In the genomic region with DNA sequence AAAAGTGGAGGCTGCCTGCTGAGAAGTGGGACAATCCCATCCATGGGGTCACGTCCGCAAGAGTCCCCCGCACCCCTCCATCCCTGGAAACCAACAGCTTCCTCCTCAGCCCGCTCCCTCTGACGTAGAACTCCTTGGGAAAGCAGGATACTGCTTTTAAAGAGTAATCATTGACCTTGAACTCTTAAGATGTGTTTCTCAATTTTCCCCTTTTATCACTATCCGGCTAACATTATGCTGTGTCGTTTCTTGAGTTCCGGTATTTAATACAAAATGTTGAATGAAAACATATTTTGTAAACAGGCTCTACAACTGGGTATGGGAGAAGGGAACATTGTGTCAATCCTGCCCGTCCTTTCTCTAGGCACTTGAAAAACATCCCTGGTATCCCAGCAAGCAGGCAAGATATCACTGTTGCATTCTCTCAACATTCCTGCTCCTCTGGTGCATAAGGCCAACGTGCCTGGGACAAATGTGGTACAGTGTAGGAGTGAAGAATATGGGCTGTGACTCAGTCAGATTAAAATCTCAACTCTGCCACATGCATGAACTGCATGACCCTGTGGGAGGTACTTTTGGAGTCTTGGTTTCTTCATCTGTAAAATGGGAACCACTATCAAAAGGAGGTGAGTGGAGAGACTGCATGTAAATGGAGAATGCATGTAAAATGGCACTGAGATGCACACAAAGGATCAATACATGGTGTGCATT, we compare ENCODE assay signal across 1 cellular context.
TF ChIP-seq lines count a peak whose summit lies in the region.

No MANE protein-coding gene starts in this region.

TF ChIP-seq in K562, 482 proteins besides CTCF, POLR2A, EP300 and RAD21 (continues in another document):
- TF ChIP-seq ZNF184 (CRISPR knock-in tag; IDR thresholded peaks at IDR 0.05) = no peak
- 0 out of 2 replicates have a peak, but pooled peaks have one; percentile 45 for TF ChIP-seq HDAC2 (IDR thresholded peaks at IDR 0.05)
- TF ChIP-seq, protein P1, sequence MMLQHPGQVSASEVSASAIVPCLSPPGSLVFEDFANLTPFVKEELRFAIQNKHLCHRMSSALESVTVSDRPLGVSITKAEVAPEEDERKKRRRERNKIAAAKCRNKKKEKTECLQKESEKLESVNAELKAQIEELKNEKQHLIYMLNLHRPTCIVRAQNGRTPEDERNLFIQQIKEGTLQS (IDR thresholded peaks at IDR 0.05) = peak; percentile 44; the same call in 1 of the 2 replicates
- TF ChIP-seq, protein P1 (CRISPR knock-in tag; conservative IDR thresholded peaks at IDR 0.05) = no peak
- TF ChIP-seq CREB3L1 (IDR thresholded peaks at IDR 0.05; ENCODE audit: borderline replicate concordance, low read depth) = no peak
- TF ChIP-seq FOS (IDR thresholded peaks at IDR 0.05; ENCODE audit: extremely low read depth, insufficient read length) = peak; percentile 23
- TF ChIP-seq, protein P2, sequence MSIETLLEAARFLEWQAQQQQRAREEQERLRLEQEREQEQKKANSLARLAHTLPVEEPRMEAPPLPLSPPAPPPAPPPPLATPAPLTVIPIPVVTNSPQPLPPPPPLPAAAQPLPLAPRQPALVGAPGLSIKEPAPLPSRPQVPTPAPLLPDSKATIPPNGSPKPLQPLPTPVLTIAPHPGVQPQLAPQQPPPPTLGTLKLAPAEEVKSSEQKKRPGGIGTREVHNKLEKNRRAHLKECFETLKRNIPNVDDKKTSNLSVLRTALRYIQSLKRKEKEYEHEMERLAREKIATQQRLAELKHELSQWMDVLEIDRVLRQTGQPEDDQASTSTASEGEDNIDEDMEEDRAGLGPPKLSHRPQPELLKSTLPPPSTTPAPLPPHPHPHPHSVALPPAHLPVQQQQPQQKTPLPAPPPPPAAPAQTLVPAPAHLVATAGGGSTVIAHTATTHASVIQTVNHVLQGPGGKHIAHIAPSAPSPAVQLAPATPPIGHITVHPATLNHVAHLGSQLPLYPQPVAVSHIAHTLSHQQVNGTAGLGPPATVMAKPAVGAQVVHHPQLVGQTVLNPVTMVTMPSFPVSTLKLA (conservative IDR thresholded peaks at IDR 0.05) = peak in 1 of 2 experiments; percentile 52; a peak in 2 of 4 replicates
- no peak for TF ChIP-seq ZNF165 (CRISPR knock-in tag; IDR thresholded peaks at IDR 0.05; ENCODE audit: borderline replicate concordance)
- TF ChIP-seq DPF2 (IDR thresholded peaks at IDR 0.05) = peak; percentile 36; the same call in 1 of the 2 replicates
- peak; percentile 34; the same call in 1 of the 2 replicates for TF ChIP-seq EGR1 (conservative IDR thresholded peaks at IDR 0.05)
- TF ChIP-seq BCOR (IDR thresholded peaks at IDR 0.05) = peak; percentile 72
- no peak for TF ChIP-seq SNIP1 (IDR thresholded peaks at IDR 0.05; ENCODE audit: low read depth)
- peak; percentile 36; the same call in 1 of the 2 replicates for TF ChIP-seq CREM (IDR thresholded peaks at IDR 0.05; ENCODE audit: low read depth)
- peak; percentile 32; the same call in 1 of the 2 replicates for TF ChIP-seq BHLHE40 (IDR thresholded peaks at IDR 0.05; ENCODE audit: low read length)
- no peak for TF ChIP-seq HSF4 (CRISPR knock-in tag; IDR thresholded peaks at IDR 0.05; ENCODE audit: borderline replicate concordance)
- TF ChIP-seq CBX3 (IDR thresholded peaks at IDR 0.05; ENCODE audit: borderline replicate concordance in 1 of 2, low read length in 2 of 2) = peak in 1 of 2 experiments; percentile 31; a peak in 1 of 3 replicates
- no peak for TF ChIP-seq HLTF (IDR thresholded peaks at IDR 0.05)
- TF ChIP-seq ZNF140 (CRISPR knock-in tag; IDR thresholded peaks at IDR 0.05) = no peak
- TF ChIP-seq SMARCA5 (IDR thresholded peaks at IDR 0.05) = peak; percentile 71; the same call in 1 of the 2 replicates
- no peak for TF ChIP-seq WHSC1 (IDR thresholded peaks at IDR 0.05; ENCODE audit: low read length)
- TF ChIP-seq FOSL1 (tag; conservative IDR thresholded peaks at IDR 0.05) = peak; percentile 93
- no peak for TF ChIP-seq FOXA3 (CRISPR knock-in tag; conservative IDR thresholded peaks at IDR 0.05 in 1 of 2, IDR thresholded peaks at IDR 0.05 in 1 of 2)
- no peak for TF ChIP-seq HIVEP1 (CRISPR knock-in tag; IDR thresholded peaks at IDR 0.05)
- no peak for TF ChIP-seq HOXB6 (CRISPR knock-in tag; IDR thresholded peaks at IDR 0.05; ENCODE audit: borderline replicate concordance)
- TF ChIP-seq, protein P3, sequence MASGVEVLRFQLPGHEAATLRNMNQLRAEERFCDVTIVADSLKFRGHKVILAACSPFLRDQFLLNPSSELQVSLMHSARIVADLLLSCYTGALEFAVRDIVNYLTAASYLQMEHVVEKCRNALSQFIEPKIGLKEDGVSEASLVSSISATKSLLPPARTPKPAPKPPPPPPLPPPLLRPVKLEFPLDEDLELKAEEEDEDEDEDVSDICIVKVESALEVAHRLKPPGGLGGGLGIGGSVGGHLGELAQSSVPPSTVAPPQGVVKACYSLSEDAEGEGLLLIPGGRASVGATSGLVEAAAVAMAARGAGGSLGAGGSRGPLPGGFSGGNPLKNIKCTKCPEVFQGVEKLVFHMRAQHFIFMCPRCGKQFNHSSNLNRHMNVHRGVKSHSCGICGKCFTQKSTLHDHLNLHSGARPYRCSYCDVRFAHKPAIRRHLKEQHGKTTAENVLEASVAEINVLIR (CRISPR knock-in tag; IDR thresholded peaks at IDR 0.05) = no peak
- peak; percentile 36 for TF ChIP-seq CBFA2T3 (IDR thresholded peaks at IDR 0.05)
- TF ChIP-seq, protein P4, sequence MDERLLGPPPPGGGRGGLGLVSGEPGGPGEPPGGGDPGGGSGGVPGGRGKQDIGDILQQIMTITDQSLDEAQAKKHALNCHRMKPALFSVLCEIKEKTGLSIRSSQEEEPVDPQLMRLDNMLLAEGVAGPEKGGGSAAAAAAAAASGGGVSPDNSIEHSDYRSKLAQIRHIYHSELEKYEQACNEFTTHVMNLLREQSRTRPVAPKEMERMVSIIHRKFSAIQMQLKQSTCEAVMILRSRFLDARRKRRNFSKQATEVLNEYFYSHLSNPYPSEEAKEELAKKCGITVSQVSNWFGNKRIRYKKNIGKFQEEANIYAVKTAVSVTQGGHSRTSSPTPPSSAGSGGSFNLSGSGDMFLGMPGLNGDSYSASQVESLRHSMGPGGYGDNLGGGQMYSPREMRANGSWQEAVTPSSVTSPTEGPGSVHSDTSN (CRISPR knock-in tag; IDR thresholded peaks at IDR 0.05; ENCODE audit: low read depth) = no peak
- TF ChIP-seq, protein P4 (tag; conservative IDR thresholded peaks at IDR 0.05; ENCODE audit: low read depth) = no peak
- TF ChIP-seq TCF15 (CRISPR knock-in tag; IDR thresholded peaks at IDR 0.05) = no peak
- TF ChIP-seq NR2C1 (IDR thresholded peaks at IDR 0.05) = no peak
- peak; percentile 34; the same call in 1 of the 2 replicates for TF ChIP-seq NR2C1 (tag; IDR thresholded peaks at IDR 0.05)
- TF ChIP-seq RBM25 (IDR thresholded peaks at IDR 0.05; ENCODE audit: low read depth, low read length, severe bottlenecking) = peak; percentile 84
- TF ChIP-seq ZNF780A (CRISPR knock-in tag; IDR thresholded peaks at IDR 0.05) = no peak
- no peak for TF ChIP-seq ZNF175 (CRISPR knock-in tag; IDR thresholded peaks at IDR 0.05; ENCODE audit: low read depth)
- no peak for TF ChIP-seq HDAC8 (tag; IDR thresholded peaks at IDR 0.05)
- no peak for TF ChIP-seq IRF2 (CRISPR knock-in tag; IDR thresholded peaks at IDR 0.05)
- peak in 1 of 2 experiments; percentile 91; a peak in 2 of 4 replicates for TF ChIP-seq RCOR1 (IDR thresholded peaks at IDR 0.05; ENCODE audit: borderline replicate concordance in 1 of 2, low read depth in 2 of 2, low read length in 2 of 2)
- no peak for TF ChIP-seq ZEB2 (IDR thresholded peaks at IDR 0.05)
- TF ChIP-seq NR2C2 (CRISPR knock-in tag; IDR thresholded peaks at IDR 0.05) = no peak
- TF ChIP-seq NR2C2 (tag; IDR thresholded peaks at IDR 0.05) = peak; percentile 59; the same call in 1 of the 2 replicates
- TF ChIP-seq JUN (IDR thresholded peaks at IDR 0.05; ENCODE audit: borderline replicate concordance, low read depth, low read length) = peak; percentile 61; the same call in 1 of the 2 replicates
- TF ChIP-seq JUN (CRISPR knock-in tag; IDR thresholded peaks at IDR 0.05; ENCODE audit: borderline replicate concordance) = no peak
- TF ChIP-seq NFATC3 (IDR thresholded peaks at IDR 0.05) = no peak
- TF ChIP-seq TFE3 (CRISPR knock-in tag; IDR thresholded peaks at IDR 0.05) = no peak
- TF ChIP-seq MYC (IDR thresholded peaks at IDR 0.05; ENCODE audit: low read depth, low read length) = peak; percentile 46; the same call in 1 of the 2 replicates
- TF ChIP-seq MYC (CRISPR knock-in tag; IDR thresholded peaks at IDR 0.05; ENCODE audit: borderline replicate concordance, low read depth) = no peak
- no peak for TF ChIP-seq ZNF707 (CRISPR knock-in tag; conservative IDR thresholded peaks at IDR 0.05)
- peak in 1 of 2 experiments; percentile 45; a peak in 1 of 4 replicates for TF ChIP-seq HDAC1 (IDR thresholded peaks at IDR 0.05)
- no peak for TF ChIP-seq SMAD4 (CRISPR knock-in tag; conservative IDR thresholded peaks at IDR 0.05)
- TF ChIP-seq ZFX (CRISPR knock-in tag; IDR thresholded peaks at IDR 0.05) = no peak
